In genomic region chr16:59737274-59737673, GRCh38 we compare ENCODE assay signal across 3 cellular contexts.
"Had no signal": no experiment of that assay in that cellular context is flagged by ENCODE, and none has a peak within 500 bp of the region (broad histone marks: within the 10 kb centered on the region; RNA-seq: fewer than 3 reads in every experiment).

No MANE protein-coding gene starts in this region.

- DNase-seq: GDM1, GF-D8 had no signal

- H3K4me3 ChIP-seq: GM12878 had no signal

- ATAC-seq: GM12878 had no signal
